Comparison of ENCODE assay signal across 8 cellular contexts in the genomic region with DNA sequence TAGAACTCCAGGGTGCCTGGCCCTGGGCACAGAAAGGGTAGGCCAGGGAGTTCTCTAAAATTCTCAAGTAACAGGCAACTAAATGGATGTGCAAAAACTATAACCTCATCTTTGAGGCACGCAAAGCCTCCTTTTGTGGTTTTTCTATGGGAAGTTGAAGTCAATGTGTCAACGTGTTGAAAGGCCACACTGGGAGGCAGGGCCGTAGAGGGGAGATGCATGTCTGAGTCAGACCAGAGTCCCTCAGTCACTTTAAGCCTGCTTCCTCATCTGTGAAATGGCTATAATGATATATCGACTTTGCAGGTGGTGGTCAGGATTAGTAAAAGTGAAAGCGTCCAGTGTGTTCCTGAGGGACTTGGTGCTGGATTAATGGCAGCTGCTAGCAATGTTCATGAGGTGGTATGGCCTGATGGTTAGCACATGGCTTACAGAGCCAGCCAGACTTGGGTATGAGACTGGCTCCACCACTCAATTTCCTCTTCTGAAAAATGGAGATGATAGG. TPM values are rescaled to one million over a fixed set of nuclear protein-coding genes. Genes with fewer than 3 reads are reported as not detected.
DNase-seq lines count a peak whose midpoint lies in the region; ATAC-seq and TF ChIP-seq lines count a peak whose summit lies in the region.

No MANE protein-coding gene starts in this region.

- ATAC-seq in GM21737 (IDR thresholded peaks at IDR 0.05; ENCODE audit: unreplicated experiment) (peak; percentile 41), GM21825 (IDR thresholded peaks at IDR 0.05; ENCODE audit: unreplicated experiment) (no peak), HG03439 (IDR thresholded peaks at IDR 0.05; ENCODE audit: unreplicated experiment) (no peak)

- peak; percentile 96 for DNase-seq in NOMO-1 treated with dmso at 0.1 percent for 144 hours (lab: John Stamatoyannopoulos, UW; ENCODE audit: unreplicated experiment)
- peak; percentile 33 for DNase-seq in fibroblast of villous mesenchyme (ENCODE audit: low read depth)
- DNase-seq in NCI-H128 (lab: John Stamatoyannopoulos, UW; ENCODE audit: unreplicated experiment), result no peak
- no peak for DNase-seq in midbrain (lab: John Stamatoyannopoulos, UW)

- TF ChIP-seq CTCF in fibroblast of villous mesenchyme (IDR thresholded peaks at IDR 0.05; ENCODE audit: insufficient read depth, low read depth, low read length), result no peak

- H3K4me3 ChIP-seq in GM08714 (ENCODE audit: low read length), result peak overlapping the region; percentile 5; the same call in 1 of the 2 replicates
- H3K4me3 ChIP-seq in fibroblast of villous mesenchyme (ENCODE audit: low read depth, low read length), result no peak overlapping the region

RNA-seq across cellular contexts. Expression of a gene that starts 17.0 kb away (rescaled TPM):
- total RNA-seq in fibroblast of villous mesenchyme, result not detected in 2 replicates

RNA-seq across cellular contexts. Expression of a gene that starts 28.9 kb away (rescaled TPM):
- total RNA-seq in fibroblast of villous mesenchyme, result not detected in 2 replicates

RNA-seq across cellular contexts. Expression of a gene that starts 52.3 kb away (rescaled TPM):
- total RNA-seq in fibroblast of villous mesenchyme, result not detected in 2 replicates

Comparison
In these comparisons a context has a peak if more than half of its experiments do, and no peak if none do; other contexts are left out.
1. DNase-seq: peak in NOMO-1 treated with dmso at 0.1 percent for 144 hours (single experiment) and fibroblast of villous mesenchyme (single experiment); none in NCI-H128 (single experiment) and midbrain (single experiment).